In genomic region chr16:30615358-30616076, GRCh38 we compare ENCODE assay signal across 8 cellular contexts. TPM values are rescaled to one million over a fixed set of nuclear protein-coding genes. Genes with fewer than 3 reads are reported as not detected.
A peak's percentile ranks its signal among the peaks of the same experiment; 100 is the strongest.
DNase-seq lines count a peak whose midpoint lies in the region; ATAC-seq and TF ChIP-seq lines count a peak whose summit lies in the region.

No MANE protein-coding gene starts in this region.

- no peak overlapping the region for H3K27ac Mint-ChIP-seq in immature natural killer cell

- TF ChIP-seq CTCF in HFF-Myc (IDR thresholded peaks at IDR 0.05; ENCODE audit: low read depth, low read length, missing control alignments) (peak; percentile 65), lower leg skin (IDR thresholded peaks at IDR 0.05) (peak in 1 of 3 donors; percentile 64)

- H3K4me3 ChIP-seq in HFF-Myc (replicated peaks; ENCODE audit: low read depth, low read length), result no peak overlapping the region
- H3K4me3 ChIP-seq in lower leg skin (ENCODE audit: low read depth, poor library complexity, severe bottlenecking), result no peak overlapping the region

- H3K27me3 Mint-ChIP-seq in immature natural killer cell (ENCODE audit: low read depth in 3 of 3), result peaks cover 0 to under 1% (median under 1%) of the 10 kb centered on the region in 3 donors

- no peaks in the 10 kb centered on the region for H3K36me3 Mint-ChIP-seq in immature natural killer cell

- ATAC-seq in GM18867 (IDR thresholded peaks at IDR 0.05; ENCODE audit: unreplicated experiment), result no peak

- peaks cover 1 to 2% of the 10 kb centered on the region in 2 donors for H3K4me1 Mint-ChIP-seq in immature natural killer cell

- intact Hi-C loops in lower leg skin (cut with DNase I; ENCODE audit: low total_unique reads), result no loop called here

- H3K4me3 Mint-ChIP-seq in immature natural killer cell, result no peak overlapping the region

- WGBS in lower leg skin, 2 donors, result 41 to 53% methylated on average over 11 of the region's 11 CpGs

- in situ Hi-C loops in SK-MEL-5 (cut with HindIII; ENCODE audit: low pct_unique_long_range_greater_than_20kb, low sequenced_read_pairs), result no loop called here

- DNase-seq in AG20443 (ENCODE audit: low spot score), result peak; percentile 25
- DNase-seq in HFF-Myc (ENCODE audit: extremely low read depth, low read depth), result no peak
- peak; percentile 68 for DNase-seq in SK-MEL-5 (ENCODE audit: low read depth, low spot score)
- peak; percentile 76 for DNase-seq in activated naive CD4-positive, alpha-beta T cell treated with Interleukin-2 at 50 U/mL for 16 hours
- peak; percentile 42 to 65 (median 56) for DNase-seq in immature natural killer cell
- peak; percentile 33 for DNase-seq in stimulated activated CD8-positive, alpha-beta memory T cell treated with anti-CD3 and anti-CD28 coated beads, Interleukin-12 subunit alpha, Interleukin-12 subunit beta, amount 100 ng/mL, for 4 hours (ENCODE audit: low read depth)
- DNase-seq in lower leg skin (ENCODE audit: low spot score in 2 of 2), result no peak

- no peaks in the 10 kb centered on the region for H3K9me3 Mint-ChIP-seq in immature natural killer cell

- TF ChIP-seq POLR2A in lower leg skin (IDR thresholded peaks at IDR 0.05), result no peak

RNA-seq across cellular contexts. Expression of gene ZNF689, which starts 5.3 kb away (rescaled TPM):
- total RNA-seq in SK-MEL-5 (2014; rRNA removed; shearing (Covaris generic)), result 23.0 TPM in 2 replicates
- polyA plus RNA-seq in SK-MEL-5 (2015; cell fraction: cytosol; rRNA removed), result 28.8 and 39.0 TPM in 2 replicates
- 19.6 and 19.9 TPM in 2 replicates for polyA plus RNA-seq in SK-MEL-5 (2015; cell fraction: nucleus; rRNA removed)
- polyA plus RNA-seq in immature natural killer cell, result 10 to 100 TPM in 1 of 3 donors, 1 to 10 TPM in 2; 7.5 to 14.7 (median 8.4) TPM
- total RNA-seq in lower leg skin, result 1 to 10 TPM; 3.2 to 9.1 (median 6.7) TPM

RNA-seq across cellular contexts. Expression of gene ZNF785, which starts 30.0 kb away (rescaled TPM):
- 12.1 and 13.0 TPM in 2 replicates for total RNA-seq in SK-MEL-5 (2014; rRNA removed; shearing (Covaris generic))
- 12.7 and 13.3 TPM in 2 replicates for polyA plus RNA-seq in SK-MEL-5 (2015; cell fraction: cytosol; rRNA removed)
- polyA plus RNA-seq in SK-MEL-5 (2015; cell fraction: nucleus; rRNA removed), result 32.7 and 35.6 TPM in 2 replicates
- polyA plus RNA-seq in immature natural killer cell, result 1 to 10 TPM; 1.2 to 3.3 (median 1.9) TPM
- 10 to 100 TPM in 2 of 4 donors, 1 to 10 TPM in 2; 9.5 to 19.2 (median 10.4) TPM for total RNA-seq in lower leg skin

RNA-seq across cellular contexts. Expression of gene PRR14, which starts 35.2 kb away (rescaled TPM):
- 3.0 and 5.0 TPM in 2 replicates for total RNA-seq in SK-MEL-5 (2014; rRNA removed; shearing (Covaris generic))
- polyA plus RNA-seq in SK-MEL-5 (2015; cell fraction: cytosol; rRNA removed), result 29.4 and 30.0 TPM in 2 replicates
- 45.8 and 59.4 TPM in 2 replicates for polyA plus RNA-seq in SK-MEL-5 (2015; cell fraction: nucleus; rRNA removed)
- 10 to 100 TPM; 10.6 to 29.5 (median 12.9) TPM for polyA plus RNA-seq in immature natural killer cell
- 10 to 100 TPM; 23.8 to 67.5 (median 37.1) TPM for total RNA-seq in lower leg skin

RNA-seq across cellular contexts. Expression of gene FBRS, which starts 42.7 kb away (rescaled TPM):
- total RNA-seq in SK-MEL-5 (2014; rRNA removed; shearing (Covaris generic)), result 8.8 and 8.9 TPM in 2 replicates
- polyA plus RNA-seq in SK-MEL-5 (2015; cell fraction: cytosol; rRNA removed), result 40.5 and 53.2 TPM in 2 replicates
- 78.2 and 83.6 TPM in 2 replicates for polyA plus RNA-seq in SK-MEL-5 (2015; cell fraction: nucleus; rRNA removed)
- 1 to 10 TPM in 2 of 3 donors, under 1 TPM in 1; 0.06 to 5.5 (median 1.9) TPM for polyA plus RNA-seq in immature natural killer cell
- total RNA-seq in lower leg skin, result 100 to 1,000 TPM in 1 of 4 donors, 10 to 100 TPM in 3; 51.0 to 103 (median 58.3) TPM

RNA-seq across cellular contexts. Expression of gene ZNF688, which starts 44.0 kb away (rescaled TPM):
- total RNA-seq in SK-MEL-5 (2014; rRNA removed; shearing (Covaris generic)), result 16.3 and 23.4 TPM in 2 replicates
- 14.9 and 15.8 TPM in 2 replicates for polyA plus RNA-seq in SK-MEL-5 (2015; cell fraction: cytosol; rRNA removed)
- 11.1 and 14.3 TPM in 2 replicates for polyA plus RNA-seq in SK-MEL-5 (2015; cell fraction: nucleus; rRNA removed)
- 10 to 100 TPM; 31.9 to 39.0 (median 33.6) TPM for polyA plus RNA-seq in immature natural killer cell
- 10 to 100 TPM; 11.9 to 22.5 (median 16.0) TPM for total RNA-seq in lower leg skin

Comparison
In these comparisons a context has a peak if more than half of its experiments do, and no peak if none do; other contexts are left out.
1. DNase-seq: peak in AG20443 (single experiment), SK-MEL-5 (single experiment), activated naive CD4-positive, alpha-beta T cell treated with Interleukin-2 at 50 U/mL for 16 hours (single experiment), immature natural killer cell (3 of 3) and stimulated activated CD8-positive, alpha-beta memory T cell treated with anti-CD3 and anti-CD28 coated beads, Interleukin-12 subunit alpha, Interleukin-12 subunit beta, amount 100 ng/mL, for 4 hours (single experiment); none in HFF-Myc (single experiment) and lower leg skin (0 of 2).